16 cellular contexts compared by ENCODE assay signal in the genomic region with DNA sequence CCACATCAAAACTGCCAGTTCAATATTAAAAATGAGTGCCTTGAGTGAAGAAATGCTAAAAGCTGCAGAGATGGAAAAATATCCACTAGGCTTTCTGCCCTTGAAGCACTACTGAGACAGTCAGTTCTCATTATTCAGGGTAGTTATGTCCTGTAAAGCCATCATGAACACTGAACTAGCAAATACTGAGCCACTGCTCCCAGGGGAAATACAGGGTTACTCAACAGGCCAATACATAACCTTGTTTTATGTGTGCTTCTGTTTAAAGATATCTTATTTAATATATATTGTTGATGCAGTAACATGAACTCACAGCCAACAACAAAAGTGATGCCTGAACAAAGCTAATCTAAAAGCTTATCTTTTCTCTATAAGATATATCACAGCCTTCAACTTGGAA. TPM values are rescaled to one million over a fixed set of nuclear protein-coding genes. Genes with fewer than 3 reads are reported as not detected.
A peak's percentile ranks its signal among the peaks of the same experiment; 100 is the strongest.
DNase-seq lines count a peak whose midpoint lies in the region; ATAC-seq and TF ChIP-seq lines count a peak whose summit lies in the region.
"Had no signal": no experiment of that assay in that cellular context is flagged by ENCODE, and none has a peak within 500 bp of the region (broad histone marks: within the 10 kb centered on the region; RNA-seq: fewer than 3 reads in every experiment).

No MANE protein-coding gene starts in this region.

- H3K36me3 ChIP-seq in SJCRH30: peaks cover 10% of the 10 kb centered on the region

- peaks cover 10% of the 10 kb centered on the region for H3K36me3 Mint-ChIP-seq in activated naive CD8-positive, alpha-beta T cell
- H3K36me3 Mint-ChIP-seq in activated naive CD8-positive, alpha-beta T cell treated with anti-CD3 and anti-CD28 coated beads for 36 hours: peaks cover 38% of the 10 kb centered on the region
- peaks cover 4% of the 10 kb centered on the region for H3K36me3 Mint-ChIP-seq in T-helper 17 cell (ENCODE audit: low read depth)
- peaks cover 46% of the 10 kb centered on the region for H3K36me3 Mint-ChIP-seq in stimulated activated effector memory CD8-positive, alpha-beta T cell treated with anti-CD3 and anti-CD28 coated beads, Interleukin-12 subunit alpha, Interleukin-12 subunit beta, amount 100 ng/mL, for 72 hours

- H3K4me1 Mint-ChIP-seq in activated naive CD8-positive, alpha-beta T cell (ENCODE audit: low read depth): peaks cover 41% of the 10 kb centered on the region
- peaks cover 31% of the 10 kb centered on the region for H3K4me1 Mint-ChIP-seq in activated naive CD8-positive, alpha-beta T cell treated with anti-CD3 and anti-CD28 coated beads for 36 hours
- H3K4me1 Mint-ChIP-seq in T-helper 17 cell: peaks cover 35% of the 10 kb centered on the region
- H3K4me1 Mint-ChIP-seq in stimulated activated effector memory CD8-positive, alpha-beta T cell treated with anti-CD3 and anti-CD28 coated beads, Interleukin-12 subunit alpha, Interleukin-12 subunit beta, amount 100 ng/mL, for 72 hours: peaks cover 41% of the 10 kb centered on the region

- H3K27ac Mint-ChIP-seq in activated naive CD8-positive, alpha-beta T cell: peak overlapping the region; percentile 64
- no peak overlapping the region for H3K27ac Mint-ChIP-seq in activated naive CD8-positive, alpha-beta T cell treated with anti-CD3 and anti-CD28 coated beads for 36 hours
- peak overlapping the region; percentile 79 for H3K27ac Mint-ChIP-seq in T-helper 17 cell
- H3K27ac Mint-ChIP-seq in stimulated activated effector memory CD8-positive, alpha-beta T cell treated with anti-CD3 and anti-CD28 coated beads, Interleukin-12 subunit alpha, Interleukin-12 subunit beta, amount 100 ng/mL, for 72 hours: peak overlapping the region; percentile 71

- H3K4me3 ChIP-seq in fibroblast of villous mesenchyme (ENCODE audit: low read depth, low read length) (no peak overlapping the region), SJCRH30 (no peak overlapping the region)
- H3K4me3 ChIP-seq: heart right ventricle had no signal

- peak overlapping the region; percentile 70 for H3K4me3 Mint-ChIP-seq in activated naive CD8-positive, alpha-beta T cell
- H3K4me3 Mint-ChIP-seq in activated naive CD8-positive, alpha-beta T cell treated with anti-CD3 and anti-CD28 coated beads for 36 hours: no peak overlapping the region
- no peak overlapping the region for H3K4me3 Mint-ChIP-seq in T-helper 17 cell
- H3K4me3 Mint-ChIP-seq in stimulated activated effector memory CD8-positive, alpha-beta T cell treated with anti-CD3 and anti-CD28 coated beads, Interleukin-12 subunit alpha, Interleukin-12 subunit beta, amount 100 ng/mL, for 72 hours: peak overlapping the region; percentile 59

- no peaks in the 10 kb centered on the region for H3K9me3 Mint-ChIP-seq in activated naive CD8-positive, alpha-beta T cell (ENCODE audit: low read depth)
- H3K9me3 Mint-ChIP-seq in activated naive CD8-positive, alpha-beta T cell treated with anti-CD3 and anti-CD28 coated beads for 36 hours: no peaks in the 10 kb centered on the region
- no peaks in the 10 kb centered on the region for H3K9me3 Mint-ChIP-seq in stimulated activated effector memory CD8-positive, alpha-beta T cell treated with anti-CD3 and anti-CD28 coated beads, Interleukin-12 subunit alpha, Interleukin-12 subunit beta, amount 100 ng/mL, for 72 hours

- peaks cover 12% of the 10 kb centered on the region for H3K4me1 ChIP-seq in SJCRH30

- no peaks in the 10 kb centered on the region for H3K9me3 ChIP-seq in T-helper 17 cell (ENCODE audit: control insufficient read depth, low read length, poor library complexity, severe bottlenecking)
- H3K9me3 ChIP-seq in SJCRH30 (replicated peaks): no peaks in the 10 kb centered on the region
- H3K9me3 ChIP-seq: heart right ventricle had no signal

- no peak for DNase-seq in activated naive CD8-positive, alpha-beta T cell treated with anti-CD3 and anti-CD28 coated beads for 36 hours
- no peak for DNase-seq in T-helper 17 cell
- DNase-seq in fibroblast of villous mesenchyme (ENCODE audit: low read depth): peak; percentile 20
- no peak for DNase-seq in stimulated activated effector memory CD8-positive, alpha-beta T cell treated with anti-CD3 and anti-CD28 coated beads, Interleukin-12 subunit alpha, Interleukin-12 subunit beta, amount 100 ng/mL, for 72 hours (ENCODE audit: low spot score in 2 of 2)
- DNase-seq in SJCRH30: no peak
- DNase-seq in stimulated activated naive CD4-positive, alpha-beta T cell treated with Interleukin-2 at 50 U/mL for 16 hours (lab: John Stamatoyannopoulos, UW): no peak
- DNase-seq: DMS79 treated with DMSO at 0.1 percent for 48 hours; heart right ventricle; NCI-H82; nucleus accumbens; SHP77; stimulated activated CD4-positive, alpha-beta T cell treated with anti-CD3 and anti-CD28 coated beads, Interleukin-15, amount 100 ng/mL, for 24 hours had no signal

- no peaks in the 10 kb centered on the region for H3K27me3 ChIP-seq in SJCRH30
- H3K27me3 ChIP-seq: heart right ventricle had no signal

- no peak for ATAC-seq in T-helper 17 cell
- no peak for ATAC-seq in stimulated activated effector memory CD8-positive, alpha-beta T cell treated with anti-CD3 and anti-CD28 coated beads, Interleukin-12 subunit alpha, Interleukin-12 subunit beta, amount 100 ng/mL, for 72 hours
- ATAC-seq in HG03175 (IDR thresholded peaks at IDR 0.05; ENCODE audit: unreplicated experiment): no peak
- ATAC-seq: heart right ventricle had no signal

- no peak overlapping the region for H3K27ac ChIP-seq in SJCRH30
- H3K27ac ChIP-seq: KMS-11, VCaP had no signal

- no peak for TF ChIP-seq CTCF in fibroblast of villous mesenchyme (IDR thresholded peaks at IDR 0.05; ENCODE audit: insufficient read depth, low read depth, low read length)

- H3K27me3 Mint-ChIP-seq in activated naive CD8-positive, alpha-beta T cell: no peaks in the 10 kb centered on the region
- H3K27me3 Mint-ChIP-seq in activated naive CD8-positive, alpha-beta T cell treated with anti-CD3 and anti-CD28 coated beads for 36 hours: peaks cover 3% of the 10 kb centered on the region
- H3K27me3 Mint-ChIP-seq in T-helper 17 cell: no peaks in the 10 kb centered on the region

RNA-seq across cellular contexts. Expression of a gene that starts 3.3 kb away (rescaled TPM):
- total RNA-seq in activated naive CD8-positive, alpha-beta T cell treated with anti-CD3 and anti-CD28 coated beads for 36 hours: 10 to 100 TPM; 11.2 to 11.4 TPM
- 10 to 100 TPM; 11.9 to 13.3 TPM for total RNA-seq in T-helper 17 cell
- 10.3 and 15.1 TPM in 2 replicates for total RNA-seq in fibroblast of villous mesenchyme
- 11.8 and 14.2 TPM in 2 replicates for total RNA-seq in SJCRH30 (2014; rRNA removed; shearing (Covaris generic))

RNA-seq across cellular contexts. Expression of a gene that starts 44.8 kb away (rescaled TPM):
- 10 to 100 TPM; 24.0 to 25.5 TPM for total RNA-seq in activated naive CD8-positive, alpha-beta T cell treated with anti-CD3 and anti-CD28 coated beads for 36 hours
- total RNA-seq in T-helper 17 cell: 10 to 100 TPM; 46.7 to 52.1 TPM
- total RNA-seq in fibroblast of villous mesenchyme: 41.9 and 49.7 TPM in 2 replicates
- 31.5 and 36.1 TPM in 2 replicates for total RNA-seq in SJCRH30 (2014; rRNA removed; shearing (Covaris generic))

Comparison
In these comparisons a context has a peak if more than half of its experiments do, and no peak if none do; other contexts are left out.
1. H3K4me3 Mint-ChIP-seq: peak in activated naive CD8-positive, alpha-beta T cell (single experiment) and stimulated activated effector memory CD8-positive, alpha-beta T cell treated with anti-CD3 and anti-CD28 coated beads, Interleukin-12 subunit alpha, Interleukin-12 subunit beta, amount 100 ng/mL, for 72 hours (single experiment); none in activated naive CD8-positive, alpha-beta T cell treated with anti-CD3 and anti-CD28 coated beads for 36 hours (single experiment) and T-helper 17 cell (single experiment).